In genomic region chr9:89309608-89310485, GRCh38 we compare ENCODE assay signal across 8 cellular contexts. TPM values are rescaled to one million over a fixed set of nuclear protein-coding genes. Genes with fewer than 3 reads are reported as not detected.
A peak's percentile ranks its signal among the peaks of the same experiment; 100 is the strongest.
DNase-seq lines count a peak whose midpoint lies in the region; ATAC-seq and TF ChIP-seq lines count a peak whose summit lies in the region.

No MANE protein-coding gene starts in this region.

- H3K9me3 ChIP-seq in BE2C = no peaks in the 10 kb centered on the region

- peaks cover 6% of the 10 kb centered on the region for H3K36me3 Mint-ChIP-seq in activated naive CD8-positive, alpha-beta T cell
- H3K36me3 Mint-ChIP-seq in immature natural killer cell = peaks cover 0 to 9% (median 6%) of the 10 kb centered on the region in 3 donors

- no peaks in the 10 kb centered on the region for H3K27me3 ChIP-seq in BE2C

- H3K9me3 Mint-ChIP-seq in activated naive CD8-positive, alpha-beta T cell (ENCODE audit: low read depth) = no peaks in the 10 kb centered on the region
- H3K9me3 Mint-ChIP-seq in immature natural killer cell = no peaks in the 10 kb centered on the region

- H3K27ac Mint-ChIP-seq in activated naive CD8-positive, alpha-beta T cell = peak overlapping the region; percentile 96
- H3K27ac Mint-ChIP-seq in immature natural killer cell = peak overlapping the region; percentile 98 to 100 (median 99)

- peak overlapping the region; percentile 95 for H3K4me3 Mint-ChIP-seq in activated naive CD8-positive, alpha-beta T cell
- peak overlapping the region; percentile 83 to 98 (median 94) for H3K4me3 Mint-ChIP-seq in immature natural killer cell

- in situ Hi-C loops in ACHN (cut with HindIII; ENCODE audit: low pct_ligation_motif_present, low pct_unique_long_range_greater_than_20kb, low sequenced_read_pairs) = no loop called here

- no peak for TF ChIP-seq CTCF in BE2C (IDR thresholded peaks at IDR 0.05; ENCODE audit: low read depth, low read length)

- no peak for DNase-seq in BE2C
- DNase-seq in HuH-7 (ENCODE audit: low spot score) = peak; percentile 12
- DNase-seq in immature natural killer cell = no peak
- peak; percentile 13 for DNase-seq in stimulated activated naive CD8-positive, alpha-beta T cell treated with anti-CD3 and anti-CD28 coated beads, Interleukin-15, Interleukin-2, amounts not matched to agents 100 U/mL and 50 U/mL, for 24 hours
- no peak for DNase-seq in ACHN
- DNase-seq in hepatic stellate cell (ENCODE audit: low spot score) = no peak

- H3K4me1 ChIP-seq in BE2C = no peaks in the 10 kb centered on the region

- peak overlapping the region; percentile 67 for H3K4me3 ChIP-seq in BE2C (ENCODE audit: low read depth, low read length)

- H3K4me1 Mint-ChIP-seq in activated naive CD8-positive, alpha-beta T cell (ENCODE audit: low read depth) = peaks cover 36% of the 10 kb centered on the region
- peaks cover 34 to 50% of the 10 kb centered on the region in 2 donors for H3K4me1 Mint-ChIP-seq in immature natural killer cell

- no peaks in the 10 kb centered on the region for H3K27me3 Mint-ChIP-seq in activated naive CD8-positive, alpha-beta T cell
- peaks cover 10 to 15% (median 13%) of the 10 kb centered on the region in 3 donors for H3K27me3 Mint-ChIP-seq in immature natural killer cell (ENCODE audit: low read depth in 3 of 3)

- no peak for ATAC-seq in stimulated activated naive CD8-positive, alpha-beta T cell treated with anti-CD3 and anti-CD28 coated beads, Interleukin-15, Interleukin-2, amounts not matched to agents 100 U/mL and 50 U/mL, for 24 hours
- ATAC-seq in GM19455 (IDR thresholded peaks at IDR 0.05; ENCODE audit: unreplicated experiment) = no peak

- H3K36me3 ChIP-seq in BE2C = peaks cover 20% of the 10 kb centered on the region

RNA-seq across cellular contexts. Expression of gene CKS2, which starts 1.1 kb away (rescaled TPM):
- 83.5 TPM for polyA plus RNA-seq in BE2C (2012; ENCODE audit: insufficient read depth, insufficient read length, low read depth)
- 10 to 100 TPM; 34.4 to 48.9 (median 45.9) TPM for polyA plus RNA-seq in immature natural killer cell

RNA-seq across cellular contexts. Expression of gene SECISBP2, which starts 8.5 kb away (rescaled TPM):
- 45.0 TPM for polyA plus RNA-seq in BE2C (2012; ENCODE audit: insufficient read depth, insufficient read length, low read depth)
- polyA plus RNA-seq in immature natural killer cell = 10 to 100 TPM in 1 of 3 donors, 1 to 10 TPM in 2; 3.9 to 16.4 (median 9.7) TPM

Comparison
In these comparisons a context has a peak if more than half of its experiments do, and no peak if none do; other contexts are left out.
1. DNase-seq: peak in HuH-7 (single experiment) and stimulated activated naive CD8-positive, alpha-beta T cell treated with anti-CD3 and anti-CD28 coated beads, Interleukin-15, Interleukin-2, amounts not matched to agents 100 U/mL and 50 U/mL, for 24 hours (single experiment); none in BE2C (single experiment), immature natural killer cell (0 of 3), ACHN (single experiment) and hepatic stellate cell (single experiment).